In the genomic region with DNA sequence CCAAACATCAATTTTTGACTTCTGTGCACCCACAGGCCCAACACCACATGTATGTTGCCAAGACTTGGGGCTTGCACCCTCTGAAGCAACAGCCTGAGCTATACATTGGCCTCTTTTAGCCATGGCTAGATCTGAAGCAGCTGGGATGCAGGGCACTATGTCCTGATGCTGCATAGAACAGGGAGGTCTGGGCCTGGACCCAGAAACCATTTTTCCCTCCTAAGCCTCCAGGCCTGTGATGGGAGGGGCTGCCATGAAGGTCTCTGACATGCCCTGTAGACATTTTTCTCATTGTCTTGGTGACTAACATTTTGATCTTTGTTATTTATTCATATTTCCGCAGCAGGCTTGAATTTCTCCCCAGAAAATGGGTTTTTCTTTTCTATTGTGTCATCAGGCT, we compare ENCODE assay signal across 8 cellular contexts.
"Had no signal": no experiment of that assay in that cellular context is flagged by ENCODE, and none has a peak within 500 bp of the region (broad histone marks: within the 10 kb centered on the region; RNA-seq: fewer than 3 reads in every experiment).

No MANE protein-coding gene starts in this region.

- FAIRE-seq: HepG2, HTR-8/SVneo had no signal

- H3K27ac ChIP-seq: HL-60, KMS-11 had no signal

- H3K27ac Mint-ChIP-seq: IgD-negative memory B cell had no signal

- ATAC-seq: HepG2 had no signal

- DNase-seq: IMR-90, KBM-7, KG1 had no signal

- H3K9ac ChIP-seq: KMS-11 had no signal

- H3K4me3 Mint-ChIP-seq: IgD-negative memory B cell had no signal

- H3K4me1 Mint-ChIP-seq: IgD-negative memory B cell had no signal

- H3K4me2 ChIP-seq: KMS-11 had no signal
